In genomic region chr12:131565256-131566005, GRCh38 we compare ENCODE assay signal across 23 cellular contexts.
"Had no signal": no experiment of that assay in that cellular context is flagged by ENCODE, and none has a peak within 500 bp of the region (broad histone marks: within the 10 kb centered on the region; RNA-seq: fewer than 3 reads in every experiment).

No MANE protein-coding gene starts in this region.

- H3K4me1 Mint-ChIP-seq: activated naive CD4-positive, alpha-beta T cell treated with anti-CD3 and anti-CD28 coated beads, Interleukin-2, amount 50 U/mL, for 24 hours had no signal

- H3K27me3 Mint-ChIP-seq: activated naive CD4-positive, alpha-beta T cell treated with anti-CD3 and anti-CD28 coated beads, Interleukin-2, amount 50 U/mL, for 24 hours had no signal

- H3K9me3 ChIP-seq: ascending aorta, body of pancreas, Peyer's patch, SJCRH30 had no signal

- H3K27ac ChIP-seq: ascending aorta, body of pancreas, KMS-11, Peyer's patch, RWPE1, SJCRH30 had no signal

- H3K27ac Mint-ChIP-seq: activated CD8-positive, alpha-beta T cell treated with anti-CD3 and anti-CD28 coated beads, Interleukin-2, amount 10 ng/mL, durations not matched to agents 7 days and 5 days; activated naive CD4-positive, alpha-beta T cell treated with anti-CD3 and anti-CD28 coated beads, Interleukin-2, amount 50 U/mL, for 24 hours; T-helper 2 cell treated with Interferon-gamma antibody and Interleukin-4, amounts not matched to agents 5 μg/mL and 100 μg/mL, for 36 hours; WTC11 had no signal

- H3K4me2 ChIP-seq: KMS-11 had no signal

- ATAC-seq: activated CD8-positive, alpha-beta T cell treated with anti-CD3 and anti-CD28 coated beads, Interleukin-2, amount 10 ng/mL, durations not matched to agents 7 days and 5 days; body of pancreas; SK-N-SH treated with all-trans-retinoic acid at 6 μM for 48 hours; WTC11 had no signal

- H3K9me3 Mint-ChIP-seq: activated naive CD4-positive, alpha-beta T cell treated with anti-CD3 and anti-CD28 coated beads, Interleukin-2, amount 50 U/mL, for 24 hours; T-helper 2 cell treated with Interferon-gamma antibody and Interleukin-4, amounts not matched to agents 5 μg/mL and 100 μg/mL, for 36 hours had no signal

- DNase-seq: activated CD4-positive, alpha-beta T cell treated with anti-CD3 and anti-CD28 coated beads for 48 hours; activated CD4-positive, alpha-beta T cell treated with anti-CD3 and anti-CD28 coated beads, Interleukin-2, amount 50 U/mL, for 4 hours; activated CD4-positive, CD25-positive, alpha-beta regulatory T cell treated with anti-CD3 and anti-CD28 coated beads, Interleukin-2, amount 50 U/mL, for 72 hours; activated CD8-positive, alpha-beta memory T cell treated with anti-CD3 and anti-CD28 coated beads, Interleukin-2, amount 50 U/mL, for 48 hours; activated CD8-positive, alpha-beta T cell treated with anti-CD3 and anti-CD28 coated beads, Interleukin-2, amount 10 ng/mL, durations not matched to agents 7 days and 5 days; activated T-cell treated with anti-CD3 and anti-CD28 coated beads, Interleukin-2, amount 50 U/mL, for 1 hour; body of pancreas; NCI-H1092; NCI-H2107; NCI-H226; NCI-H526; NK-92 treated with Interleukin-12 subunit alpha and Interleukin-12 subunit beta, amount 100 ng/mL, for 24 hours; Peyer's patch; Right ventricle myocardium superior; SJCRH30; SW 1271 had no signal

- H3K4me3 Mint-ChIP-seq: activated CD8-positive, alpha-beta T cell treated with anti-CD3 and anti-CD28 coated beads, Interleukin-2, amount 10 ng/mL, durations not matched to agents 7 days and 5 days; activated naive CD4-positive, alpha-beta T cell treated with anti-CD3 and anti-CD28 coated beads, Interleukin-2, amount 50 U/mL, for 24 hours; T-helper 2 cell treated with Interferon-gamma antibody and Interleukin-4, amounts not matched to agents 5 μg/mL and 100 μg/mL, for 36 hours; WTC11 had no signal

- H3K9ac ChIP-seq: KMS-11 had no signal

- H3K4me1 ChIP-seq: ascending aorta, Peyer's patch, SJCRH30 had no signal

- H3K27me3 ChIP-seq: ascending aorta, body of pancreas, Peyer's patch had no signal

- H3K36me3 Mint-ChIP-seq: activated naive CD4-positive, alpha-beta T cell treated with anti-CD3 and anti-CD28 coated beads, Interleukin-2, amount 50 U/mL, for 24 hours; WTC11 had no signal

- H3K4me3 ChIP-seq: ascending aorta, body of pancreas, Peyer's patch, SJCRH30 had no signal

- H3K36me3 ChIP-seq: ascending aorta, Peyer's patch, SJCRH30 had no signal
